In the genomic region with DNA sequence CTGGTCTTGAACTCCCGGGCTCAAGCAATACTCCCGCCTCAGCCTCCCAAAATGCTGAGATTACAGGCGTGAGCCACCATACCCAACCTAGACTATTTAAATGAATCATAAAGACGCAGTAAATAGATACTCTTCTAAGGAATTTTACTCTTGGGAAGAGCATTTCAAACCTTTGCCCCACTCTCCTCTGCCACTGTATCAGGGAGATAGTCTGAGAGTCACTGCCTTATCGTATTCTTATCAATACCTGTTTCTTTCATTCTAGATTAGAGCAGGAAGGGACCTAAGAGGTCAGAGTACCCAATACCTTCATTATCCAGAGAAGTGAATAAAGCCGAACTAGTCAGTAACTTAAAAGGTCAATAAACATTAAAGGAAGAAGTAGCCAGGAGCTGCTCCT, we compare ENCODE assay signal across 19 cellular contexts. TPM values are rescaled to one million over a fixed set of nuclear protein-coding genes. Genes with fewer than 3 reads are reported as not detected.
DNase-seq lines count a peak whose midpoint lies in the region; ATAC-seq, FAIRE-seq and TF ChIP-seq lines count a peak whose summit lies in the region.
"Had no signal": no experiment of that assay in that cellular context is flagged by ENCODE, and none has a peak within 500 bp of the region (broad histone marks: within the 10 kb centered on the region; RNA-seq: fewer than 3 reads in every experiment).

No MANE protein-coding gene starts in this region.

- H3K4me1 Mint-ChIP-seq in MCF 10A (ENCODE audit: insufficient read depth, unreplicated experiment), result peaks cover 21% of the 10 kb centered on the region

- DNase-seq in mammary epithelial cell (no peak), MCF 10A (ENCODE audit: unreplicated experiment) (no peak), NCI-H82 treated with DMSO at 0.1 percent for 48 hours (lab: John Stamatoyannopoulos, UW; ENCODE audit: unreplicated experiment) (peak; percentile 76), mesendoderm (peak; percentile 87), small intestine (peak; percentile 55), OCI-M2 (lab: John Stamatoyannopoulos, UW; ENCODE audit: unreplicated experiment) (no peak)
- no peak for DNase-seq in activated CD4-positive, alpha-beta T cell treated with anti-CD3 and anti-CD28 coated beads, Interleukin-2, amount 50 U/mL, for 48 hours
- DNase-seq: CD4-positive, alpha-beta T cell; CD8-positive, alpha-beta T cell; GDM1 had no signal

- H3K27ac Mint-ChIP-seq in MCF 10A (ENCODE audit: low read depth, unreplicated experiment), result no peak overlapping the region
- H3K27ac Mint-ChIP-seq: B cell; CD4-positive, alpha-beta T cell; CD8-positive, alpha-beta T cell had no signal

- in situ Hi-C loops in mammary epithelial cell (cut with MboI; ENCODE audit: low sequenced_read_pairs in 2 of 2), result loop anchor here (25.0 kb wide), 3 partner anchors 433 to 1183 kb away; no protein-coding TSS in a partner anchor

- H3K27ac ChIP-seq in mammary epithelial cell (ENCODE audit: insufficient read depth, low read depth, low read length) (peak overlapping the region; percentile 49), mesendoderm (ENCODE audit: low read depth, low read length) (peak overlapping the region; percentile 76), small intestine (ENCODE audit: low read depth in 1 of 2, low read length in 1 of 2) (no peak overlapping the region)
- H3K27ac ChIP-seq: 22Rv1; A549; BLaER1 treated with 17β-estradiol and CSF1 and Interleukin-3, amounts not matched to agents 10 nM and 100 nM; C4-2B had no signal

- no peaks in the 10 kb centered on the region for H3K9me3 ChIP-seq in mammary epithelial cell (replicated peaks; ENCODE audit: insufficient read depth, low read length)
- no peaks in the 10 kb centered on the region for H3K9me3 ChIP-seq in small intestine (ENCODE audit: control insufficient read depth, low read depth)
- H3K9me3 ChIP-seq: A549; BLaER1 treated with 17β-estradiol and CSF1 and Interleukin-3, amounts not matched to agents 10 nM and 100 nM had no signal

- H3K27me3 ChIP-seq in mammary epithelial cell (ENCODE audit: insufficient read depth, low read length), result no peaks in the 10 kb centered on the region
- H3K27me3 ChIP-seq in mesendoderm (ENCODE audit: insufficient read depth, low read length, poor library complexity), result no peaks in the 10 kb centered on the region
- no peaks in the 10 kb centered on the region for H3K27me3 ChIP-seq in small intestine (ENCODE audit: control insufficient read depth in 2 of 2, insufficient read depth in 2 of 2, low read length in 2 of 2)
- H3K27me3 ChIP-seq: BLaER1 treated with 17β-estradiol and CSF1 and Interleukin-3, amounts not matched to agents 10 nM and 100 nM had no signal

- POLR2A ChIA-PET in MCF 10A (lab: Yijun Ruan, JAX), result interaction anchor here (1.1 kb wide), 1 partner anchor 253 kb away, joined by 3 read pairs; no protein-coding TSS in a partner anchor

- intact Hi-C loops in mammary epithelial cell (cut with micrococcal nuclease), result loop anchor here (1.0 to 5.0 kb wide), 4 partner anchors 203 to 1208 kb away; no protein-coding TSS in a partner anchor
- intact Hi-C loops in MCF 10A (cut with micrococcal nuclease), result loop anchor here (1.0 to 5.0 kb wide), 4 partner anchors 203 to 1153 kb away; no protein-coding TSS in a partner anchor

- no peaks in the 10 kb centered on the region for H3K36me3 Mint-ChIP-seq in MCF 10A (ENCODE audit: insufficient read depth, unreplicated experiment)

- peaks cover 92% of the 10 kb centered on the region for H3K79me2 ChIP-seq in mammary epithelial cell (ENCODE audit: insufficient read depth, low read length)
- peaks cover 3% of the 10 kb centered on the region for H3K79me2 ChIP-seq in mesendoderm (ENCODE audit: control insufficient read depth, insufficient read depth, low read length)

- no peak overlapping the region for H3K4me3 Mint-ChIP-seq in MCF 10A (ENCODE audit: unreplicated experiment)
- H3K4me3 Mint-ChIP-seq: B cell; CD4-positive, alpha-beta T cell; CD8-positive, alpha-beta T cell had no signal

- H4K5ac ChIP-seq in mesendoderm (ENCODE audit: low read length), result no peak overlapping the region

- CTCF ChIA-PET in mammary epithelial cell (lab: Charles Lee; ENCODE audit: low non-redundant PET) (interaction anchor here (0.5 to 0.9 kb wide), 3 partner anchors 170 to 243 kb away, joined by 3 to 7 read pairs (median 7); no protein-coding TSS in a partner anchor), MCF 10A (lab: Yijun Ruan, JAX) (interaction anchor here (0.6 to 2.9 kb wide), 9 partner anchors 9 to 1244 kb away, joined by 3 to 36 read pairs (median 5); no protein-coding TSS in a partner anchor)

- TF ChIP-seq CTCF in mammary epithelial cell (conservative IDR thresholded peaks at IDR 0.05 in 1 of 2, IDR thresholded peaks at IDR 0.05 in 1 of 2; ENCODE audit: extremely low read depth in 1 of 2, insufficient read depth in 1 of 2, low read depth in 1 of 2, low read length in 2 of 2) (no peak), MCF 10A (IDR thresholded peaks at IDR 0.05; ENCODE audit: unreplicated experiment) (no peak)

- no peak overlapping the region for H4K8ac ChIP-seq in mesendoderm (ENCODE audit: low read depth, low read length)

- H2AK5ac ChIP-seq in mesendoderm (ENCODE audit: low read length), result no peak overlapping the region

- H3K18ac ChIP-seq in mesendoderm (ENCODE audit: low read length), result peak overlapping the region; percentile 92

- BruUV-seq in mammary epithelial cell (replicated peaks; lab: Mats Ljungman, UMichigan) (no TSS peak), MCF 10A (replicated peaks; lab: Mats Ljungman, UMichigan) (no TSS peak)

- dilution Hi-C loops in mammary epithelial cell (cut with HindIII; ENCODE audit: low sequenced_read_pairs), result no loop called here

- H3K4me1 ChIP-seq in mammary epithelial cell (ENCODE audit: insufficient read depth, low read length) (peaks cover 22% of the 10 kb centered on the region), mesendoderm (ENCODE audit: control insufficient read depth, low read depth, low read length) (peaks cover 11% of the 10 kb centered on the region), small intestine (ENCODE audit: control insufficient read depth in 2 of 2, insufficient read depth in 1 of 2, low read depth in 1 of 2, low read length in 1 of 2) (peaks cover 0 to 2% of the 10 kb centered on the region in 2 donors)

- H2BK120ac ChIP-seq in mesendoderm (ENCODE audit: low read depth, low read length), result peak overlapping the region; percentile 67

- no peak overlapping the region for H3K4me2 ChIP-seq in mammary epithelial cell (ENCODE audit: insufficient read depth, low read depth, low read length)
- H3K4me2 ChIP-seq in mesendoderm (ENCODE audit: low read length), result no peak overlapping the region
- H3K4me2 ChIP-seq: BLaER1 treated with 17β-estradiol and CSF1 and Interleukin-3, amounts not matched to agents 10 nM and 100 nM had no signal

- no peak overlapping the region for H3K23ac ChIP-seq in mesendoderm (ENCODE audit: low read length)

- no peak for ATAC-seq in HG02973 (IDR thresholded peaks at IDR 0.05; ENCODE audit: unreplicated experiment)

- no peak overlapping the region for H2BK5ac ChIP-seq in mesendoderm (ENCODE audit: low read length)

- peaks cover 2% of the 10 kb centered on the region for H3K36me3 ChIP-seq in mammary epithelial cell (ENCODE audit: insufficient read depth, low read length)
- no peaks in the 10 kb centered on the region for H3K36me3 ChIP-seq in mesendoderm (ENCODE audit: control insufficient read depth, insufficient read depth, low read length)
- H3K36me3 ChIP-seq in small intestine (ENCODE audit: control insufficient read depth in 2 of 2, insufficient read depth in 2 of 2, low read length in 2 of 2), result no peaks in the 10 kb centered on the region

- H3K9ac ChIP-seq in mammary epithelial cell (ENCODE audit: insufficient read depth, low read length) (no peak overlapping the region), mesendoderm (ENCODE audit: low read length) (no peak overlapping the region)

- H3K79me1 ChIP-seq in mesendoderm (ENCODE audit: low read length), result peaks cover 5% of the 10 kb centered on the region

- no peak overlapping the region for H3K4ac ChIP-seq in mesendoderm (ENCODE audit: low read depth, low read length)

- H2BK15ac ChIP-seq in mesendoderm (replicated peaks; ENCODE audit: low read depth), result no peak overlapping the region

- 90% methylated on average over 5 of the region's 6 CpGs for WGBS in mammary epithelial cell (ENCODE audit: low coverage, missing lambda C conversion rate)
- WGBS in mesendoderm (ENCODE audit: extremely low coverage, insufficient coverage, low lambda C conversion rate), result no CpG with 5 or more reads among the region's 6 CpGs
- 32 to 75% (median 55%) methylated on average over 6 of the region's 6 CpGs for WGBS in small intestine, 3 donors

- H3K56ac ChIP-seq in mesendoderm (ENCODE audit: low read length), result no peak overlapping the region

- FAIRE-seq in small intestine (lab: Jason Lieb, UNC), result no peak
- FAIRE-seq: GM12878, GM12892, GM18507 had no signal

- no peaks in the 10 kb centered on the region for H3K27me3 Mint-ChIP-seq in MCF 10A (ENCODE audit: insufficient read depth, unreplicated experiment)
- H3K27me3 Mint-ChIP-seq: B cell; CD4-positive, alpha-beta T cell had no signal

- H3K4me3 ChIP-seq in mammary epithelial cell (replicated peaks in 1 of 3; ENCODE audit: insufficient read depth in 1 of 3, low read depth in 2 of 3, low read length in 3 of 3) (no peak overlapping the region), mesendoderm (ENCODE audit: low read length) (no peak overlapping the region), small intestine (ENCODE audit: low read depth in 1 of 2, low read length in 2 of 2) (no peak overlapping the region)
- H3K4me3 ChIP-seq: A549; BLaER1 treated with 17β-estradiol and CSF1 and Interleukin-3, amounts not matched to agents 10 nM and 100 nM; GM12878 had no signal

- H4K20me1 ChIP-seq in mammary epithelial cell (ENCODE audit: insufficient read depth, low read length), result peaks cover 3% of the 10 kb centered on the region

- no peaks in the 10 kb centered on the region for H3K9me3 Mint-ChIP-seq in MCF 10A (ENCODE audit: unreplicated experiment)
- H3K9me3 Mint-ChIP-seq: CD4-positive, alpha-beta T cell; CD8-positive, alpha-beta T cell had no signal

- H2AFZ ChIP-seq in mammary epithelial cell (ENCODE audit: low read depth, low read length), result no peak overlapping the region

RNA-seq across cellular contexts. Expression of a gene that starts 15.8 kb away (rescaled TPM):
- total RNA-seq in mammary epithelial cell, result 10 to 100 TPM; 14.2 to 15.2 TPM
- 6.5 TPM for polyA plus RNA-seq in mammary epithelial cell
- polyA minus RNA-seq in mammary epithelial cell, result 5.6 TPM
- 12.4 and 14.6 TPM in 2 replicates for total RNA-seq in MCF 10A (2022)
- 5.9 TPM for polyA plus RNA-seq in mesendoderm (2013, experiment 1 of 2)
- polyA plus RNA-seq in mesendoderm (2013, experiment 2 of 2), result 5.5 TPM
- polyA plus RNA-seq in small intestine, result 1 to 10 TPM; 1.8 to 3.4 (median 1.9) TPM

Comparison
In these comparisons a context has a peak if more than half of its experiments do, and no peak if none do; other contexts are left out.
1. DNase-seq: peak in NCI-H82 treated with DMSO at 0.1 percent for 48 hours (single experiment), mesendoderm (single experiment) and small intestine (single experiment); none in mammary epithelial cell (single experiment), MCF 10A (single experiment), activated CD4-positive, alpha-beta T cell treated with anti-CD3 and anti-CD28 coated beads, Interleukin-2, amount 50 U/mL, for 48 hours (0 of 2) and OCI-M2 (single experiment).
2. H3K27ac ChIP-seq: peak in mammary epithelial cell (single experiment) and mesendoderm (single experiment); none in small intestine (0 of 2).